ENCODE assay signal across 17 cellular contexts in the genomic region with DNA sequence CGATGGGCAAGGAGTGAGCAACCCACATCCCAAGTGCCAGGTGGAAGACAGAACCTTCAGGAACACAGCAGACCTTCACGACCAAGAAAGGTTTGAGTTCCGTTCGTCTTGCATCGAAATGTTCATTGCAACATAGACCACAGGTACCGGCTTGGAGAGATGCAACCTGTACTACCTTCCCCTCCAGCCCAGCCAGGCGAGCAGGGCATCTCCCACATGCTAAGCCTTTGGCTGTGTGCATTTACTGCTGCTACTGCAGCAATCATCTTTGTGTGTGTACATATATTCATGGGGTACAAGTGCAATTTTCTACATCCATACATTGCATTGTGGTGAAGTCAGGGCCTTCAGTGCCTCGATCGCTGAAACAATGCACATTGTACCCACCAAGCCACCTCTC.
"Had no signal": no experiment of that assay in that cellular context is flagged by ENCODE, and none has a peak within 500 bp of the region (broad histone marks: within the 10 kb centered on the region; RNA-seq: fewer than 3 reads in every experiment).

No MANE protein-coding gene starts in this region.

- H3K4me3 ChIP-seq: dorsolateral prefrontal cortex, gastroesophageal sphincter, lung, right atrium auricular region, thoracic aorta had no signal

- H3K27ac Mint-ChIP-seq: activated CD4-positive, alpha-beta T cell treated with anti-CD3 and anti-CD28 coated beads, Interleukin-2, amount 10 ng/mL, durations not matched to agents 24 days and 14 days; activated naive CD8-positive, alpha-beta T cell treated with anti-CD3 and anti-CD28 coated beads, Interleukin-2, amount 50 U/mL, for 24 hours; activated T-helper 1 cell treated with anti-CD3 and anti-CD28 coated beads, Interleukin-12 subunit alpha, Interleukin-12 subunit beta, Interleukin-2, Interleukin-4 antibody, amounts not matched to agents 30 ng/mL and 10 ng/mL and 1 ng/mL, durations not matched to agents 14 hours and 24 hours and 36 hours; endodermal cell; naive B cell; stimulated activated naive CD8-positive, alpha-beta T cell treated with anti-CD3 and anti-CD28 coated beads, Interleukin-15, Interleukin-2, amounts not matched to agents 100 ng/mL and 50 ng/mL, for 24 hours; T-helper 17 cell had no signal

- H3K27me3 ChIP-seq: dorsolateral prefrontal cortex, gastroesophageal sphincter, right atrium auricular region had no signal

- DNase-seq: activated CD4-positive, alpha-beta T cell treated with anti-CD3 and anti-CD28 coated beads, Interleukin-2, amount 10 ng/mL, durations not matched to agents 24 days and 14 days; activated CD8-positive, alpha-beta memory T cell treated with anti-CD3 and anti-CD28 coated beads for 24 hours; activated naive CD4-positive, alpha-beta T cell treated with Interleukin-2 at 50 U/mL for 16 hours; activated naive CD8-positive, alpha-beta T cell treated with anti-CD3 and anti-CD28 coated beads, Interleukin-2, amount 50 U/mL, for 24 hours; endodermal cell; naive B cell; occipital lobe; stimulated activated CD4-positive, alpha-beta T cell treated with anti-CD3 and anti-CD28 coated beads, Interleukin-4, amount 100 ng/mL, for 4 hours; stimulated activated CD8-positive, alpha-beta memory T cell treated with anti-CD3 and anti-CD28 coated beads, Interleukin-4, amount 100 ng/mL, for 48 hours; T-helper 17 cell had no signal

- ATAC-seq: activated naive CD8-positive, alpha-beta T cell treated with anti-CD3 and anti-CD28 coated beads, Interleukin-2, amount 50 U/mL, for 24 hours; gastroesophageal sphincter; T-helper 17 cell had no signal

- H3K4me3 Mint-ChIP-seq: activated CD4-positive, alpha-beta T cell treated with anti-CD3 and anti-CD28 coated beads, Interleukin-2, amount 10 ng/mL, durations not matched to agents 24 days and 14 days; activated naive CD8-positive, alpha-beta T cell treated with anti-CD3 and anti-CD28 coated beads, Interleukin-2, amount 50 U/mL, for 24 hours; activated T-helper 1 cell treated with anti-CD3 and anti-CD28 coated beads, Interleukin-12 subunit alpha, Interleukin-12 subunit beta, Interleukin-2, Interleukin-4 antibody, amounts not matched to agents 30 ng/mL and 10 ng/mL and 1 ng/mL, durations not matched to agents 14 hours and 24 hours and 36 hours; endodermal cell; naive B cell; stimulated activated naive CD8-positive, alpha-beta T cell treated with anti-CD3 and anti-CD28 coated beads, Interleukin-15, Interleukin-2, amounts not matched to agents 100 ng/mL and 50 ng/mL, for 24 hours; T-helper 17 cell had no signal

- H3K27ac ChIP-seq: gastroesophageal sphincter, right atrium auricular region, thoracic aorta had no signal

- H3K9me3 ChIP-seq: gastroesophageal sphincter, right atrium auricular region, thoracic aorta had no signal

- H3K36me3 ChIP-seq: thoracic aorta had no signal

- H3K27me3 Mint-ChIP-seq: activated CD4-positive, alpha-beta T cell treated with anti-CD3 and anti-CD28 coated beads, Interleukin-2, amount 10 ng/mL, durations not matched to agents 24 days and 14 days; activated naive CD8-positive, alpha-beta T cell treated with anti-CD3 and anti-CD28 coated beads, Interleukin-2, amount 50 U/mL, for 24 hours had no signal

- H3K4me1 Mint-ChIP-seq: activated CD4-positive, alpha-beta T cell treated with anti-CD3 and anti-CD28 coated beads, Interleukin-2, amount 10 ng/mL, durations not matched to agents 24 days and 14 days; activated naive CD8-positive, alpha-beta T cell treated with anti-CD3 and anti-CD28 coated beads, Interleukin-2, amount 50 U/mL, for 24 hours; naive B cell; T-helper 17 cell had no signal

- H3K9me3 Mint-ChIP-seq: activated CD4-positive, alpha-beta T cell treated with anti-CD3 and anti-CD28 coated beads, Interleukin-2, amount 10 ng/mL, durations not matched to agents 24 days and 14 days; activated naive CD8-positive, alpha-beta T cell treated with anti-CD3 and anti-CD28 coated beads, Interleukin-2, amount 50 U/mL, for 24 hours; activated T-helper 1 cell treated with anti-CD3 and anti-CD28 coated beads, Interleukin-12 subunit alpha, Interleukin-12 subunit beta, Interleukin-2, Interleukin-4 antibody, amounts not matched to agents 30 ng/mL and 10 ng/mL and 1 ng/mL, durations not matched to agents 14 hours and 24 hours and 36 hours; endodermal cell; stimulated activated naive CD8-positive, alpha-beta T cell treated with anti-CD3 and anti-CD28 coated beads, Interleukin-15, Interleukin-2, amounts not matched to agents 100 ng/mL and 50 ng/mL, for 24 hours had no signal

- H3K36me3 Mint-ChIP-seq: naive B cell had no signal
